Comparison of ENCODE assay signal across 1 cellular context in the genomic region with DNA sequence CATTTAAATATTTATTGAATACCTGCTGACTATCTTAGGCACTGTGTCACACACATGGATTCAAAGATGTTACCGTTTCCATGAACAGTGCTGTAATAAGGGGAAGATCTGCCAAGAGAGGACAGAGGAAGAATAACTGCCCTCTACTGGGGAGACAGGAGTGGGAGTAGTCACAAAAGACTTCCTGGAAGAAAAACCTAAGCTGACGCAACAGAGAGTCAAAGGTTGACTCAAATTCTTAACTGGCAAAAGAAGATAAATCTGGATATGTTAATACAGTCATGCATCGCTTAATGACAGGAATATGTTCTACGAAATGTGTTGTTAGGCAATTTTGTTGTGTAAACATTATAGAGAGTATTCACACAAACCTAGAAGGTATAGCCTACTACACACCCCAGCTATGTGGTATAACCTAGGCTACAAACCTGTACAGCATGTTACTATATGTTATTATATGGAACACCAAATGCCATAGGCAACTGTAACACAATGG.
TF ChIP-seq lines count a peak whose summit lies in the region.

No MANE protein-coding gene starts in this region.

TF ChIP-seq in GM23338, 12 proteins besides CTCF, POLR2A, EP300 and RAD21 (continued from another document):
- TF ChIP-seq, protein P1, sequence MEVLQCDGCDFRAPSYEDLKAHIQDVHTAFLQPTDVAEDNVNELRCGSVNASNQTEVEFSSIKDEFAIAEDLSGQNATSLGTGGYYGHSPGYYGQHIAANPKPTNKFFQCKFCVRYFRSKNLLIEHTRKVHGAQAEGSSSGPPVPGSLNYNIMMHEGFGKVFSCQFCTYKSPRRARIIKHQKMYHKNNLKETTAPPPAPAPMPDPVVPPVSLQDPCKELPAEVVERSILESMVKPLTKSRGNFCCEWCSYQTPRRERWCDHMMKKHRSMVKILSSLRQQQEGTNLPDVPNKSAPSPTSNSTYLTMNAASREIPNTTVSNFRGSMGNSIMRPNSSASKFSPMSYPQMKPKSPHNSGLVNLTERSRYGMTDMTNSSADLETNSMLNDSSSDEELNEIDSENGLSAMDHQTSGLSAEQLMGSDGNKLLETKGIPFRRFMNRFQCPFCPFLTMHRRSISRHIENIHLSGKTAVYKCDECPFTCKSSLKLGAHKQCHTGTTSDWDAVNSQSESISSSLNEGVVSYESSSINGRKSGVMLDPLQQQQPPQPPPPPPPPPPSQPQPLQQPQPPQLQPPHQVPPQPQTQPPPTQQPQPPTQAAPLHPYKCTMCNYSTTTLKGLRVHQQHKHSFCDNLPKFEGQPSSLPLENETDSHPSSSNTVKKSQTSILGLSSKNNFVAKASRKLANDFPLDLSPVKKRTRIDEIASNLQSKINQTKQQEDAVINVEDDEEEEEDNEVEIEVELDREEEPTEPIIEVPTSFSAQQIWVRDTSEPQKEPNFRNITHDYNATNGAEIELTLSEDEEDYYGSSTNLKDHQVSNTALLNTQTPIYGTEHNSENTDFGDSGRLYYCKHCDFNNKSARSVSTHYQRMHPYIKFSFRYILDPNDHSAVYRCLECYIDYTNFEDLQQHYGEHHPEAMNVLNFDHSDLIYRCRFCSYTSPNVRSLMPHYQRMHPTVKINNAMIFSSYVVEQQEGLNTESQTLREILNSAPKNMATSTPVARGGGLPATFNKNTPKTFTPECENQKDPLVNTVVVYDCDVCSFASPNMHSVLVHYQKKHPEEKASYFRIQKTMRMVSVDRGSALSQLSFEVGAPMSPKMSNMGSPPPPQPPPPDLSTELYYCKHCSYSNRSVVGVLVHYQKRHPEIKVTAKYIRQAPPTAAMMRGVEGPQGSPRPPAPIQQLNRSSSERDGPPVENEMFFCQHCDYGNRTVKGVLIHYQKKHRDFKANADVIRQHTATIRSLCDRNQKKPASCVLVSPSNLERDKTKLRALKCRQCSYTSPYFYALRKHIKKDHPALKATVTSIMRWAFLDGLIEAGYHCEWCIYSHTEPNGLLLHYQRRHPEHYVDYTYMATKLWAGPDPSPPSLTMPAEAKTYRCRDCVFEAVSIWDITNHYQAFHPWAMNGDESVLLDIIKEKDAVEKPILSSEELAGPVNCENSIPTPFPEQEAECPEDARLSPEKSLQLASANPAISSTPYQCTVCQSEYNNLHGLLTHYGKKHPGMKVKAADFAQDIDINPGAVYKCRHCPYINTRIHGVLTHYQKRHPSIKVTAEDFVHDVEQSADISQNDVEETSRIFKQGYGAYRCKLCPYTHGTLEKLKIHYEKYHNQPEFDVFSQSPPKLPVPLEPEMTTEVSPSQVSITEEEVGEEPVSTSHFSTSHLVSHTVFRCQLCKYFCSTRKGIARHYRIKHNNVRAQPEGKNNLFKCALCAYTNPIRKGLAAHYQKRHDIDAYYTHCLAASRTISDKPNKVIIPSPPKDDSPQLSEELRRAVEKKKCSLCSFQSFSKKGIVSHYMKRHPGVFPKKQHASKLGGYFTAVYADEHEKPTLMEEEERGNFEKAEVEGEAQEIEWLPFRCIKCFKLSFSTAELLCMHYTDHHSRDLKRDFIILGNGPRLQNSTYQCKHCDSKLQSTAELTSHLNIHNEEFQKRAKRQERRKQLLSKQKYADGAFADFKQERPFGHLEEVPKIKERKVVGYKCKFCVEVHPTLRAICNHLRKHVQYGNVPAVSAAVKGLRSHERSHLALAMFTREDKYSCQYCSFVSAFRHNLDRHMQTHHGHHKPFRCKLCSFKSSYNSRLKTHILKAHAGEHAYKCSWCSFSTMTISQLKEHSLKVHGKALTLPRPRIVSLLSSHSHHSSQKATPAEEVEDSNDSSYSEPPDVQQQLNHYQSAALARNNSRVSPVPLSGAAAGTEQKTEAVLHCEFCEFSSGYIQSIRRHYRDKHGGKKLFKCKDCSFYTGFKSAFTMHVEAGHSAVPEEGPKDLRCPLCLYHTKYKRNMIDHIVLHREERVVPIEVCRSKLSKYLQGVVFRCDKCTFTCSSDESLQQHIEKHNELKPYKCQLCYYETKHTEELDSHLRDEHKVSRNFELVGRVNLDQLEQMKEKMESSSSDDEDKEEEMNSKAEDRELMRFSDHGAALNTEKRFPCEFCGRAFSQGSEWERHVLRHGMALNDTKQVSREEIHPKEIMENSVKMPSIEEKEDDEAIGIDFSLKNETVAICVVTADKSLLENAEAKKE (CRISPR knock-in tag; IDR thresholded peaks at IDR 0.05): no peak
- TF ChIP-seq ZNF331 (CRISPR knock-in tag; IDR thresholded peaks at IDR 0.05; ENCODE audit: low read depth) (no peak), EZH2 (IDR thresholded peaks at IDR 0.05; ENCODE audit: low read depth, unreplicated experiment) (no peak), STAT1 (IDR thresholded peaks at IDR 0.05; ENCODE audit: unreplicated experiment) (no peak), NANOG (IDR thresholded peaks at IDR 0.05; ENCODE audit: borderline replicate concordance) (no peak)
- TF ChIP-seq, protein P2, sequence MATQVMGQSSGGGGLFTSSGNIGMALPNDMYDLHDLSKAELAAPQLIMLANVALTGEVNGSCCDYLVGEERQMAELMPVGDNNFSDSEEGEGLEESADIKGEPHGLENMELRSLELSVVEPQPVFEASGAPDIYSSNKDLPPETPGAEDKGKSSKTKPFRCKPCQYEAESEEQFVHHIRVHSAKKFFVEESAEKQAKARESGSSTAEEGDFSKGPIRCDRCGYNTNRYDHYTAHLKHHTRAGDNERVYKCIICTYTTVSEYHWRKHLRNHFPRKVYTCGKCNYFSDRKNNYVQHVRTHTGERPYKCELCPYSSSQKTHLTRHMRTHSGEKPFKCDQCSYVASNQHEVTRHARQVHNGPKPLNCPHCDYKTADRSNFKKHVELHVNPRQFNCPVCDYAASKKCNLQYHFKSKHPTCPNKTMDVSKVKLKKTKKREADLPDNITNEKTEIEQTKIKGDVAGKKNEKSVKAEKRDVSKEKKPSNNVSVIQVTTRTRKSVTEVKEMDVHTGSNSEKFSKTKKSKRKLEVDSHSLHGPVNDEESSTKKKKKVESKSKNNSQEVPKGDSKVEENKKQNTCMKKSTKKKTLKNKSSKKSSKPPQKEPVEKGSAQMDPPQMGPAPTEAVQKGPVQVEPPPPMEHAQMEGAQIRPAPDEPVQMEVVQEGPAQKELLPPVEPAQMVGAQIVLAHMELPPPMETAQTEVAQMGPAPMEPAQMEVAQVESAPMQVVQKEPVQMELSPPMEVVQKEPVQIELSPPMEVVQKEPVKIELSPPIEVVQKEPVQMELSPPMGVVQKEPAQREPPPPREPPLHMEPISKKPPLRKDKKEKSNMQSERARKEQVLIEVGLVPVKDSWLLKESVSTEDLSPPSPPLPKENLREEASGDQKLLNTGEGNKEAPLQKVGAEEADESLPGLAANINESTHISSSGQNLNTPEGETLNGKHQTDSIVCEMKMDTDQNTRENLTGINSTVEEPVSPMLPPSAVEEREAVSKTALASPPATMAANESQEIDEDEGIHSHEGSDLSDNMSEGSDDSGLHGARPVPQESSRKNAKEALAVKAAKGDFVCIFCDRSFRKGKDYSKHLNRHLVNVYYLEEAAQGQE (IDR thresholded peaks at IDR 0.05; ENCODE audit: unreplicated experiment): no peak
